Comparison of ENCODE assay signal across 10 cellular contexts in genomic region chr2:111930875-111931274, GRCh38. TPM values are rescaled to one million over a fixed set of nuclear protein-coding genes. Genes with fewer than 3 reads are reported as not detected.
DNase-seq lines count a peak whose midpoint lies in the region; ATAC-seq, FAIRE-seq and TF ChIP-seq lines count a peak whose summit lies in the region.
"Had no signal": no experiment of that assay in that cellular context is flagged by ENCODE, and none has a peak within 500 bp of the region (broad histone marks: within the 10 kb centered on the region; RNA-seq: fewer than 3 reads in every experiment).

No MANE protein-coding gene starts in this region.

- H3K4me3 ChIP-seq in AG09309 (ENCODE audit: control insufficient read depth, low read depth, low read length) (no peak overlapping the region), kidney (ENCODE audit: low read length in 2 of 2) (no peak overlapping the region)
- H3K4me3 ChIP-seq: gastrocnemius medialis had no signal

- no peak overlapping the region for H3K27ac ChIP-seq in kidney (ENCODE audit: low read depth in 2 of 2, low read length in 2 of 2)
- H3K27ac ChIP-seq: gastrocnemius medialis had no signal

- H3K36me3 ChIP-seq in kidney (ENCODE audit: control insufficient read depth in 1 of 2, insufficient read depth in 2 of 2, low read length in 2 of 2) = peaks cover 0 to 4% of the 10 kb centered on the region in 2 donors
- H3K36me3 ChIP-seq: gastrocnemius medialis had no signal

- FAIRE-seq in H54 (lab: Jason Lieb, UNC) (no peak), kidney (lab: Jason Lieb, UNC) (no peak)

- TF ChIP-seq CTCF in AG09309 (IDR thresholded peaks at IDR 0.05; ENCODE audit: control insufficient read depth, insufficient read depth, low read depth, low read length, missing control alignments) (no peak), kidney (IDR thresholded peaks at IDR 0.05; ENCODE audit: borderline replicate concordance, extremely low read depth, insufficient read depth) (no peak)

- no peaks in the 10 kb centered on the region for H3K9me3 ChIP-seq in kidney (ENCODE audit: control insufficient read depth in 1 of 2, low read length in 2 of 2)
- H3K9me3 ChIP-seq: gastrocnemius medialis had no signal

- no peaks in the 10 kb centered on the region for H3K9me3 Mint-ChIP-seq in activated naive CD8-positive, alpha-beta T cell treated with anti-CD3 and anti-CD28 coated beads, Interleukin-2, amount 50 U/mL, for 24 hours
- H3K9me3 Mint-ChIP-seq in naive thymus-derived CD8-positive, alpha-beta T cell = no peaks in the 10 kb centered on the region

- H3K9ac ChIP-seq in kidney (ENCODE audit: low read length in 2 of 2) = no peak overlapping the region

- H3K4me1 Mint-ChIP-seq in activated naive CD8-positive, alpha-beta T cell treated with anti-CD3 and anti-CD28 coated beads, Interleukin-2, amount 50 U/mL, for 24 hours = peaks cover 12% of the 10 kb centered on the region
- no peaks in the 10 kb centered on the region for H3K4me1 Mint-ChIP-seq in naive thymus-derived CD8-positive, alpha-beta T cell

- intact Hi-C loops in kidney (cut with DNase I) = no loop called here

- H3K4me1 ChIP-seq in kidney (ENCODE audit: control insufficient read depth in 1 of 2, insufficient read depth in 1 of 2, low read depth in 1 of 2, low read length in 2 of 2) = peaks cover 0 to 3% of the 10 kb centered on the region in 2 donors
- H3K4me1 ChIP-seq: gastrocnemius medialis had no signal

- peak; percentile 8 for DNase-seq in AG09309 (ENCODE audit: low read depth)
- DNase-seq in H54 (ENCODE audit: insufficient read length, low spot score) = peak; percentile 19
- no peak for DNase-seq in activated naive CD8-positive, alpha-beta T cell treated with anti-CD3 and anti-CD28 coated beads, Interleukin-2, amount 50 U/mL, for 24 hours
- DNase-seq in glomerular visceral epithelial cell (ENCODE audit: extremely low spot score) = peak; percentile 86
- no peak for DNase-seq in effector CD4-positive, alpha-beta T cell
- DNase-seq in kidney = no peak
- DNase-seq in naive thymus-derived CD8-positive, alpha-beta T cell = no peak
- no peak for DNase-seq in SKM-1 (lab: John Stamatoyannopoulos, UW; ENCODE audit: unreplicated experiment)
- DNase-seq: gastrocnemius medialis, GDM1 had no signal

- peaks cover 6% of the 10 kb centered on the region for H3K27me3 Mint-ChIP-seq in activated naive CD8-positive, alpha-beta T cell treated with anti-CD3 and anti-CD28 coated beads, Interleukin-2, amount 50 U/mL, for 24 hours
- H3K27me3 Mint-ChIP-seq in naive thymus-derived CD8-positive, alpha-beta T cell = peaks cover 0 to 13% (median 0%) of the 10 kb centered on the region in 5 donors

- peak; percentile 95 for ATAC-seq in activated naive CD8-positive, alpha-beta T cell treated with anti-CD3 and anti-CD28 coated beads, Interleukin-2, amount 50 U/mL, for 24 hours
- ATAC-seq in naive thymus-derived CD8-positive, alpha-beta T cell = no peak
- ATAC-seq: gastrocnemius medialis had no signal

- TF ChIP-seq POLR2A in H54 (IDR thresholded peaks at IDR 0.05; ENCODE audit: low read depth, low read length) = no peak

- POLR2A ChIA-PET in naive thymus-derived CD8-positive, alpha-beta T cell (lab: Charles Lee) = no interaction called here

- peak overlapping the region; percentile 38 for H3K27ac Mint-ChIP-seq in activated naive CD8-positive, alpha-beta T cell treated with anti-CD3 and anti-CD28 coated beads, Interleukin-2, amount 50 U/mL, for 24 hours
- no peak overlapping the region for H3K27ac Mint-ChIP-seq in naive thymus-derived CD8-positive, alpha-beta T cell

- H3K36me3 Mint-ChIP-seq in activated naive CD8-positive, alpha-beta T cell treated with anti-CD3 and anti-CD28 coated beads, Interleukin-2, amount 50 U/mL, for 24 hours (ENCODE audit: low read depth) = no peaks in the 10 kb centered on the region
- H3K36me3 Mint-ChIP-seq in naive thymus-derived CD8-positive, alpha-beta T cell = no peaks in the 10 kb centered on the region

- no peak overlapping the region for H3K4me3 Mint-ChIP-seq in activated naive CD8-positive, alpha-beta T cell treated with anti-CD3 and anti-CD28 coated beads, Interleukin-2, amount 50 U/mL, for 24 hours
- H3K4me3 Mint-ChIP-seq in naive thymus-derived CD8-positive, alpha-beta T cell = no peak overlapping the region

RNA-seq across cellular contexts. Expression of gene MERTK, which starts 32.5 kb away (rescaled TPM):
- total RNA-seq in kidney = 32.2 TPM
- polyA plus RNA-seq in kidney (ENCODE audit: insufficient read depth, low read depth, low replicate concordance) = 9.2 TPM
- under 1 TPM; 0.55 to 0.69 TPM for total RNA-seq in naive thymus-derived CD8-positive, alpha-beta T cell
- polyA plus RNA-seq in naive thymus-derived CD8-positive, alpha-beta T cell = not detected

RNA-seq across cellular contexts. Expression of gene ANAPC1, which starts 46.9 kb away (rescaled TPM):
- total RNA-seq in kidney = 33.2 TPM
- polyA plus RNA-seq in kidney (ENCODE audit: insufficient read depth, low read depth, low replicate concordance) = 5.8 TPM
- 10 to 100 TPM; 67.0 to 69.5 TPM for total RNA-seq in naive thymus-derived CD8-positive, alpha-beta T cell
- polyA plus RNA-seq in naive thymus-derived CD8-positive, alpha-beta T cell = 10 to 100 TPM; 29.9 to 32.4 (median 30.8) TPM

Comparison
In these comparisons a context has a peak if more than half of its experiments do, and no peak if none do; other contexts are left out.
1. DNase-seq: peak in AG09309 (single experiment), H54 (single experiment) and glomerular visceral epithelial cell (single experiment); none in activated naive CD8-positive, alpha-beta T cell treated with anti-CD3 and anti-CD28 coated beads, Interleukin-2, amount 50 U/mL, for 24 hours (single experiment), effector CD4-positive, alpha-beta T cell (single experiment), kidney (single experiment), naive thymus-derived CD8-positive, alpha-beta T cell (0 of 10) and SKM-1 (single experiment).
2. RNA of gene MERTK, which starts 32.5 kb away (total RNA-seq): 32.2 TPM in kidney (single experiment); 0.55 to 0.69 TPM in naive thymus-derived CD8-positive, alpha-beta T cell; every median in the first group is over 10 times any median in the second.